ENCODE assay signal across 10 cellular contexts in genomic region chr6:104526383-104526782, GRCh38.
DNase-seq lines count a peak whose midpoint lies in the region; ATAC-seq and TF ChIP-seq lines count a peak whose summit lies in the region.
"Had no signal": no experiment of that assay in that cellular context is flagged by ENCODE, and none has a peak within 500 bp of the region (broad histone marks: within the 10 kb centered on the region; RNA-seq: fewer than 3 reads in every experiment).

No MANE protein-coding gene starts in this region.

- peak overlapping the region; percentile 65; the same call in 1 of the 2 replicates for H2AFZ ChIP-seq in PC-3 (ENCODE audit: low read length)
- H2AFZ ChIP-seq in GM23248, result no peak overlapping the region

- H3K4me3 ChIP-seq in PC-3 (ENCODE audit: low read length) (no peak overlapping the region), fibroblast of the aortic adventitia (ENCODE audit: low read depth, low read length) (no peak overlapping the region), GM23248 (no peak overlapping the region)

- in situ Hi-C loops in GM23248 (cut with MboI), result no loop called here

- H3K9ac ChIP-seq in PC-3 (ENCODE audit: low read length) (no peak overlapping the region), GM23248 (no peak overlapping the region)
- H3K9ac ChIP-seq: SK-N-SH had no signal

- H3K79me2 ChIP-seq in PC-3 (ENCODE audit: low read length) (no peaks in the 10 kb centered on the region), GM23248 (ENCODE audit: insufficient read depth) (no peaks in the 10 kb centered on the region)

- CTCF ChIA-PET in PC-3 (lab: Charles Lee), result interaction anchor here (0.5 to 0.9 kb wide), 4 partner anchors 40 to 510 kb away, joined by 3 to 5 read pairs (median 3); no protein-coding TSS in a partner anchor

- no peaks in the 10 kb centered on the region for H4K20me1 ChIP-seq in PC-3 (ENCODE audit: low read length)
- H4K20me1 ChIP-seq in GM23248 (ENCODE audit: insufficient read depth), result no peaks in the 10 kb centered on the region

- peak; percentile 42 for ATAC-seq in PC-3
- ATAC-seq in sciatic nerve, result peak; percentile 42
- ATAC-seq in HG03520 (IDR thresholded peaks at IDR 0.05; ENCODE audit: unreplicated experiment), result no peak
- ATAC-seq in HG02885 (IDR thresholded peaks at IDR 0.05; ENCODE audit: poor library complexity, unreplicated experiment), result no peak

- H3K27ac ChIP-seq in PC-3 (ENCODE audit: low read length) (no peak overlapping the region), GM23248 (no peak overlapping the region)
- H3K27ac ChIP-seq: vagina had no signal

- TF ChIP-seq CTCF in PC-3 (conservative IDR thresholded peaks at IDR 0.05; ENCODE audit: low read depth, low read length) (no peak), fibroblast of the aortic adventitia (IDR thresholded peaks at IDR 0.05; ENCODE audit: insufficient read depth, low read length) (no peak)

- no peaks in the 10 kb centered on the region for H3K9me2 ChIP-seq in PC-3 (replicated peaks; ENCODE audit: low read length)
- H3K9me2 ChIP-seq in GM23248 (ENCODE audit: insufficient read depth), result no peaks in the 10 kb centered on the region
- H3K9me2 ChIP-seq: SK-N-SH had no signal

- H3K9me3 ChIP-seq in PC-3 (ENCODE audit: low read length) (no peaks in the 10 kb centered on the region), GM23248 (ENCODE audit: low read depth) (no peaks in the 10 kb centered on the region)
- H3K9me3 ChIP-seq: SK-N-SH, vagina had no signal

- H3K4me2 ChIP-seq in PC-3 (ENCODE audit: low read length) (peak overlapping the region; percentile 70), GM23248 (ENCODE audit: unreplicated experiment) (no peak overlapping the region)

- POLR2A ChIA-PET in PC-3 (lab: Charles Lee; ENCODE audit: unreplicated experiment), result no interaction called here

- 58 to 66% methylated on average over 6 of the region's 6 CpGs for WGBS in GM23248 (ENCODE audit: low coverage in 1 of 2, low lambda C conversion rate in 2 of 2, missing lambda C conversion rate in 2 of 2), 2 experiments

- H3F3A ChIP-seq in PC-3 (ENCODE audit: low read length, unreplicated experiment) (no peaks in the 10 kb centered on the region), GM23248 (ENCODE audit: insufficient read depth) (no peaks in the 10 kb centered on the region)

- DNase-seq in NCI-H128 (lab: John Stamatoyannopoulos, UW; ENCODE audit: unreplicated experiment) (peak; percentile 38), PC-3 (no peak), fibroblast of the aortic adventitia (ENCODE audit: low read depth) (peak; percentile 5), sciatic nerve (ENCODE audit: low spot score) (no peak), GM23248 (no peak)
- DNase-seq: DMS79 treated with DMSO at 0.1 percent for 48 hours had no signal

- H3K27me3 ChIP-seq in PC-3 (ENCODE audit: low read length) (no peaks in the 10 kb centered on the region), GM23248 (replicated peaks; ENCODE audit: insufficient read depth) (0 out of 2 replicates have a peak, but pooled peaks cover under 1% of the 10 kb centered on the region)
- H3K27me3 ChIP-seq: vagina had no signal

- no peaks in the 10 kb centered on the region for H3K4me1 ChIP-seq in PC-3 (ENCODE audit: insufficient read depth, low read length)
- no peaks in the 10 kb centered on the region for H3K4me1 ChIP-seq in GM23248 (ENCODE audit: insufficient read depth)

- BruUV-seq in PC-3 (replicated peaks; lab: Mats Ljungman, UMichigan), result no TSS peak

- no peaks in the 10 kb centered on the region; the same call in 1 of the 2 replicates for H3K36me3 ChIP-seq in PC-3 (ENCODE audit: low read depth, low read length)
- H3K36me3 ChIP-seq in GM23248 (ENCODE audit: low read depth), result no peaks in the 10 kb centered on the region
- H3K36me3 ChIP-seq: vagina had no signal

- intact Hi-C loops in PC-3 (cut with micrococcal nuclease), result loop anchor here (10.0 kb wide), 1 partner anchor 1682 kb away; no protein-coding TSS in a partner anchor
- intact Hi-C loops in sciatic nerve (cut with DNase I), result no loop called here

Comparison
In these comparisons a context has a peak if more than half of its experiments do, and no peak if none do; other contexts are left out.
1. DNase-seq: peak in NCI-H128 (single experiment) and fibroblast of the aortic adventitia (single experiment); none in PC-3 (single experiment), sciatic nerve (single experiment) and GM23248 (single experiment).
2. ATAC-seq: peak in PC-3 (single experiment) and sciatic nerve (single experiment); none in HG03520 (single experiment) and HG02885 (single experiment).